In genomic region chr15:94666553-94666952, GRCh38 we compare ENCODE assay signal across 18 cellular contexts.
"Had no signal": no experiment of that assay in that cellular context is flagged by ENCODE, and none has a peak within 500 bp of the region (broad histone marks: within the 10 kb centered on the region; RNA-seq: fewer than 3 reads in every experiment).

No MANE protein-coding gene starts in this region.

- H3K36me3 ChIP-seq: colonic mucosa, esophagus squamous epithelium, neutrophil, sigmoid colon, spleen had no signal

- H3K27me3 ChIP-seq: colonic mucosa, neutrophil, sigmoid colon had no signal

- H3K79me2 ChIP-seq: parathyroid adenoma had no signal

- H2AFZ ChIP-seq: parathyroid adenoma had no signal

- H3K4me3 Mint-ChIP-seq: activated CD4-positive, alpha-beta T cell treated with anti-CD3 and anti-CD28 coated beads, Interleukin-2, amount 10 ng/mL, durations not matched to agents 24 days and 14 days; activated CD8-positive, alpha-beta T cell treated with anti-CD3 and anti-CD28 coated beads, Interleukin-2, amount 10 ng/mL, durations not matched to agents 7 days and 5 days; activated naive CD8-positive, alpha-beta T cell; activated T-cell treated with anti-CD3 and anti-CD28 coated beads, Interleukin-2, amount 50 U/mL, for 72 hours; memory B cell; naive thymus-derived CD8-positive, alpha-beta T cell had no signal

- H3K27ac ChIP-seq: colonic mucosa, esophagus squamous epithelium, neutrophil, parathyroid adenoma, sigmoid colon, spleen had no signal

- H3K27ac Mint-ChIP-seq: activated CD4-positive, alpha-beta T cell treated with anti-CD3 and anti-CD28 coated beads, Interleukin-2, amount 10 ng/mL, durations not matched to agents 24 days and 14 days; activated CD8-positive, alpha-beta T cell treated with anti-CD3 and anti-CD28 coated beads, Interleukin-2, amount 10 ng/mL, durations not matched to agents 7 days and 5 days; activated naive CD8-positive, alpha-beta T cell; activated T-cell treated with anti-CD3 and anti-CD28 coated beads, Interleukin-2, amount 50 U/mL, for 72 hours; memory B cell had no signal

- H3K9me3 Mint-ChIP-seq: activated CD4-positive, alpha-beta T cell treated with anti-CD3 and anti-CD28 coated beads, Interleukin-2, amount 10 ng/mL, durations not matched to agents 24 days and 14 days; activated T-cell treated with anti-CD3 and anti-CD28 coated beads, Interleukin-2, amount 50 U/mL, for 72 hours; memory B cell had no signal

- H3K4me3 ChIP-seq: colonic mucosa, esophagus squamous epithelium, sigmoid colon, spleen had no signal

- H3K4me1 Mint-ChIP-seq: activated CD4-positive, alpha-beta T cell treated with anti-CD3 and anti-CD28 coated beads, Interleukin-2, amount 10 ng/mL, durations not matched to agents 24 days and 14 days; memory B cell; naive thymus-derived CD8-positive, alpha-beta T cell had no signal

- DNase-seq: activated CD4-positive, alpha-beta T cell treated with anti-CD3 and anti-CD28 coated beads, Interleukin-2, amount 10 ng/mL, durations not matched to agents 24 days and 14 days; activated CD4-positive, CD25-positive, alpha-beta regulatory T cell; activated CD8-positive, alpha-beta memory T cell treated with anti-CD3 and anti-CD28 coated beads, Interleukin-2, amount 50 U/mL, for 48 hours; activated CD8-positive, alpha-beta T cell treated with anti-CD3 and anti-CD28 coated beads, Interleukin-2, amount 10 ng/mL, durations not matched to agents 7 days and 5 days; activated gamma-delta T cell; activated T-cell treated with anti-CD3 and anti-CD28 coated beads, Interleukin-2, amount 50 U/mL, for 72 hours; amniotic stem cell; colonic mucosa; esophagus squamous epithelium; left ventricle myocardium superior; naive thymus-derived CD8-positive, alpha-beta T cell; sigmoid colon; spleen; stimulated activated CD4-positive, alpha-beta T cell treated with anti-CD3 and anti-CD28 coated beads, Interleukin-1b, Interleukin-23, amount 100 ng/mL, for 48 hours had no signal

- H3K4me1 ChIP-seq: colonic mucosa, parathyroid adenoma had no signal

- H3K9me3 ChIP-seq: colonic mucosa, esophagus squamous epithelium, neutrophil, sigmoid colon, spleen had no signal

- H3K36me3 Mint-ChIP-seq: activated naive CD8-positive, alpha-beta T cell; memory B cell; naive thymus-derived CD8-positive, alpha-beta T cell had no signal

- H3K9ac ChIP-seq: parathyroid adenoma had no signal

- ATAC-seq: activated CD8-positive, alpha-beta T cell treated with anti-CD3 and anti-CD28 coated beads, Interleukin-2, amount 10 ng/mL, durations not matched to agents 7 days and 5 days; activated T-cell treated with anti-CD3 and anti-CD28 coated beads, Interleukin-2, amount 50 U/mL, for 72 hours; left ventricle myocardium superior; naive thymus-derived CD8-positive, alpha-beta T cell had no signal
